22 cellular contexts compared by ENCODE assay signal in the genomic region with DNA sequence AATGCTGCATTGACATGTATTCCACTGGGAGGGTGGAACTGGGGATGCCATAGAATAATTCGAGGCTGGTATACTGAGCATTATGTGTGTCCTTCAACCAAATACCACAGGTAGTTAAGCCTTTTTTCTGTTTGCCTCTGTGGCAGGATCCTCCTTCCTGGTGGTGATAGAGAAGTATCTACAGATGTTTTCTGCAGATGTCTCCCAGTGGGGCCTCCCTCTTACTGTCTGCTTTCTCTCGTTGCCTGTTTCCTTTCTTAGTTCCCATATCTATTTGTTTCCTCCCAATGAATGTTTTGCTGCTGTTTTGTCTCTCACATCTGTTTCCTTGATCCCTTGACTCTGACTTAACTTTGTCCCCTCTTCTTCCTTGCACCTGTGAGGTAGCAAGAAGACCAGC.
DNase-seq lines count a peak whose midpoint lies in the region; ATAC-seq, FAIRE-seq and TF ChIP-seq lines count a peak whose summit lies in the region.
"Had no signal": no experiment of that assay in that cellular context is flagged by ENCODE, and none has a peak within 500 bp of the region (broad histone marks: within the 10 kb centered on the region; RNA-seq: fewer than 3 reads in every experiment).

No MANE protein-coding gene starts in this region.

- no TSS peak for BruUV-seq in A673 (replicated peaks; lab: Mats Ljungman, UMichigan)

- no peak overlapping the region for H3K9ac ChIP-seq in BLaER1 treated with 17β-estradiol and CSF1 and Interleukin-3, amounts not matched to agents 10 nM and 100 nM
- H3K9ac ChIP-seq in H1 (replicated peaks in 1 of 4; ENCODE audit: extremely low read depth in 1 of 4, low read depth in 3 of 4, low read length in 3 of 4): no peak overlapping the region
- H3K9ac ChIP-seq: GM23248 had no signal

- ATAC-seq in sciatic nerve (peak; percentile 64), WTC11 (no peak), GM21526 (IDR thresholded peaks at IDR 0.05; ENCODE audit: low FRiP score, unreplicated experiment) (no peak)
- ATAC-seq: HCT116, K562 had no signal

- H2BK15ac ChIP-seq in H1 (ENCODE audit: low read length): no peak overlapping the region

- no peaks in the 10 kb centered on the region for H3K36me3 ChIP-seq in BLaER1 treated with 17β-estradiol and CSF1 and Interleukin-3, amounts not matched to agents 10 nM and 100 nM
- H3K36me3 ChIP-seq in H1 (ENCODE audit: control insufficient read depth in 2 of 4, insufficient read depth in 4 of 4, low read length in 3 of 4) (no peaks in the 10 kb centered on the region), A673 (ENCODE audit: insufficient read depth, low read length, poor library complexity, severe bottlenecking) (no peaks in the 10 kb centered on the region)

- no peak for TF ChIP-seq RAD21 in H1 (IDR thresholded peaks at IDR 0.05 in 1 of 2, conservative IDR thresholded peaks at IDR 0.05 in 1 of 2; ENCODE audit: low read depth in 2 of 2, low read length in 2 of 2)

- H3K23ac ChIP-seq in H1 (ENCODE audit: insufficient read length): no peak overlapping the region

- H3K27me3 ChIP-seq in BLaER1 treated with 17β-estradiol and CSF1 and Interleukin-3, amounts not matched to agents 10 nM and 100 nM: no peaks in the 10 kb centered on the region
- no peaks in the 10 kb centered on the region for H3K27me3 ChIP-seq in H1 (replicated peaks in 1 of 4; ENCODE audit: control insufficient read depth in 3 of 4, extremely low read depth in 1 of 4, insufficient read depth in 3 of 4, low read length in 3 of 4)
- no peaks in the 10 kb centered on the region for H3K27me3 ChIP-seq in A673 (replicated peaks; ENCODE audit: insufficient read depth, low read depth, low read length, poor library complexity)

- H3K56ac ChIP-seq in H1 (replicated peaks; ENCODE audit: insufficient read length, low read depth, low read length): no peak overlapping the region

- no peak for TF ChIP-seq EP300 in H1 (IDR thresholded peaks at IDR 0.05; ENCODE audit: borderline replicate concordance in 1 of 2, low read depth in 2 of 2, low read length in 2 of 2)

- no peaks in the 10 kb centered on the region for H3K79me1 ChIP-seq in H1 (ENCODE audit: low read depth, low read length)

- no peak overlapping the region for H3K18ac ChIP-seq in H1 (ENCODE audit: extremely low read depth, low read length)

- FAIRE-seq in H1 (lab: Jason Lieb, UNC): no peak
- FAIRE-seq: H54, HTR-8/SVneo, K562 had no signal

- no peaks in the 10 kb centered on the region for H3K9me3 ChIP-seq in BLaER1 treated with 17β-estradiol and CSF1 and Interleukin-3, amounts not matched to agents 10 nM and 100 nM (replicated peaks in 1 of 11)
- H3K9me3 ChIP-seq in H1 (ENCODE audit: insufficient read depth in 2 of 2, low read depth in 1 of 2, low read length in 1 of 2) (no peaks in the 10 kb centered on the region), A673 (ENCODE audit: low read depth, low read length, poor library complexity, severe bottlenecking) (no peaks in the 10 kb centered on the region)
- H3K9me3 ChIP-seq: Caco-2 had no signal

- H3K4me1 ChIP-seq in BLaER1 treated with 17β-estradiol and CSF1 and Interleukin-3, amounts not matched to agents 10 nM and 100 nM: peaks cover 6 to 27% (median 18%) of the 10 kb centered on the region in 10 experiments; a peak in 18 of 20 replicates
- H3K4me1 ChIP-seq in H1 (replicated peaks in 1 of 4; ENCODE audit: control insufficient read depth in 3 of 4, insufficient read depth in 4 of 4, low read length in 3 of 4): no peaks in the 10 kb centered on the region
- no peaks in the 10 kb centered on the region for H3K4me1 ChIP-seq in A673 (ENCODE audit: insufficient read depth, low read length, poor library complexity, severe bottlenecking)
- H3K4me1 ChIP-seq: Caco-2 had no signal

- H3K79me2 ChIP-seq in H1 (ENCODE audit: control insufficient read depth in 1 of 2, insufficient read depth in 2 of 2, low read length in 2 of 2): no peaks in the 10 kb centered on the region

- H3K14ac ChIP-seq in H1 (ENCODE audit: insufficient read length): no peak overlapping the region

- DNase-seq in MV-4-11 (lab: John Stamatoyannopoulos, UW) (peak; percentile 5), H1 (ENCODE audit: low read depth in 1 of 2, low spot score in 2 of 2) (no peak), sciatic nerve (ENCODE audit: low spot score) (no peak), WTC11 (ENCODE audit: low spot score) (no peak), A673 (ENCODE audit: low spot score) (no peak)
- DNase-seq: 8988T; Caco-2; CD4-positive, alpha-beta T cell; DMS153; DMS79; GF-D8; GM23248; HFFc6; IMR-90 had no signal

- H3K4me2 ChIP-seq in BLaER1 treated with 17β-estradiol and CSF1 and Interleukin-3, amounts not matched to agents 10 nM and 100 nM: peak overlapping the region; percentile 24 to 60 (median 35); a peak in 18 of 22 replicates
- no peak overlapping the region for H3K4me2 ChIP-seq in H1 (ENCODE audit: insufficient read depth in 1 of 2, low read depth in 2 of 2, low read length in 2 of 2)

- H3K4me3 ChIP-seq in BLaER1 treated with 17β-estradiol and CSF1 and Interleukin-3, amounts not matched to agents 10 nM and 100 nM: no peak overlapping the region
- H3K4me3 ChIP-seq in H1 (ENCODE audit: extremely low read depth in 1 of 4, insufficient read depth in 2 of 4, low read depth in 3 of 4, low read length in 4 of 4): no peak overlapping the region
- H3K4me3 ChIP-seq in A673 (ENCODE audit: low read depth, low read length, poor library complexity, severe bottlenecking): no peak overlapping the region
- H3K4me3 ChIP-seq: GM23248, K562 had no signal

- no peak overlapping the region; a peak in 2 of 22 replicates for H3K27ac ChIP-seq in BLaER1 treated with 17β-estradiol and CSF1 and Interleukin-3, amounts not matched to agents 10 nM and 100 nM
- H3K27ac ChIP-seq in H1 (ENCODE audit: low read depth, low read length) (no peak overlapping the region), A673 (ENCODE audit: low read depth, low read length, poor library complexity, severe bottlenecking) (no peak overlapping the region)
- H3K27ac ChIP-seq: C4-2B, GM23248 had no signal

- 85% methylated on average over 2 of the region's 2 CpGs; no CpG with 5 or more reads in 1 of the 2 experiments for WGBS in H1 (ENCODE audit: extremely low coverage in 1 of 2, insufficient coverage in 1 of 2, insufficient read length in 1 of 2, insufficient replicate concordance in 2 of 2, low coverage in 1 of 2, low lambda C conversion rate in 2 of 2, missing lambda C conversion rate in 1 of 2), 2 experiments

- H3K4ac ChIP-seq in H1 (replicated peaks; ENCODE audit: insufficient read length, low read depth, low read length): no peak overlapping the region

- H2AK5ac ChIP-seq in H1 (ENCODE audit: low read depth, low read length): no peak overlapping the region

- POLR2A ChIA-PET in H1 (lab: Charles Lee; ENCODE audit: partially characterized antibody) (no interaction called here), WTC11 (lab: Charles Lee) (no interaction called here), A673 (lab: Charles Lee; ENCODE audit: low non-redundant PET) (no interaction called here)

- intact Hi-C loops in sciatic nerve (cut with DNase I) (no loop called here), A673 (cut with micrococcal nuclease; ENCODE audit: unreplicated experiment) (no loop called here)

- H3K4me1 Mint-ChIP-seq in WTC11: no peaks in the 10 kb centered on the region
- H3K4me1 Mint-ChIP-seq: B cell had no signal

- no peak overlapping the region for H4K5ac ChIP-seq in H1 (ENCODE audit: insufficient read length, low read depth, low read length)

- H2BK20ac ChIP-seq in H1 (ENCODE audit: low read length): no peak overlapping the region

- H4K20me1 ChIP-seq in BLaER1 treated with 17β-estradiol and CSF1 and Interleukin-3, amounts not matched to agents 10 nM and 100 nM: no peaks in the 10 kb centered on the region
- H4K20me1 ChIP-seq in H1 (replicated peaks in 1 of 2; ENCODE audit: control insufficient read depth in 1 of 2, insufficient read depth in 2 of 2, low read length in 2 of 2): no peaks in the 10 kb centered on the region

- TF ChIP-seq POLR2A in H1 (IDR thresholded peaks at IDR 0.05; ENCODE audit: control extremely low read depth in 1 of 2, low read depth in 2 of 2, low read length in 2 of 2): no peak

- no peaks in the 10 kb centered on the region for H3K27me3 Mint-ChIP-seq in WTC11 (ENCODE audit: low read depth)
- H3K27me3 Mint-ChIP-seq: B cell; CD4-positive, alpha-beta T cell had no signal

- no peaks in the 10 kb centered on the region for H3K36me3 Mint-ChIP-seq in WTC11

- no peak overlapping the region for H3K4me3 Mint-ChIP-seq in WTC11
- H3K4me3 Mint-ChIP-seq: B cell; CD4-positive, alpha-beta T cell; HFFc6 had no signal

- peak overlapping the region; percentile 10; the same call in 1 of the 2 replicates for H2AFZ ChIP-seq in H1 (ENCODE audit: low read length)
- H2AFZ ChIP-seq: GM23248 had no signal

- no peak overlapping the region for H4K8ac ChIP-seq in H1 (ENCODE audit: extremely low read depth, insufficient read depth, low read length)

- TF ChIP-seq CTCF in H1 (IDR thresholded peaks at IDR 0.05; ENCODE audit: control extremely low read depth in 1 of 3, insufficient read depth in 1 of 3, low read depth in 1 of 3, low read length in 3 of 3) (no peak), WTC11 (IDR thresholded peaks at IDR 0.05) (no peak), A673 (conservative IDR thresholded peaks at IDR 0.05; ENCODE audit: low read depth, low read length) (no peak)

- no peaks in the 10 kb centered on the region for H3K9me3 Mint-ChIP-seq in WTC11
- H3K9me3 Mint-ChIP-seq: HFFc6 had no signal

- no peak overlapping the region for H2BK120ac ChIP-seq in H1 (replicated peaks; ENCODE audit: low read depth, low read length)

- no peaks in the 10 kb centered on the region for H3K23me2 ChIP-seq in H1 (ENCODE audit: low read depth, low read length)

- no peak overlapping the region for H3K27ac Mint-ChIP-seq in WTC11
- H3K27ac Mint-ChIP-seq: B cell; CD4-positive, alpha-beta T cell; HFFc6 had no signal

- H4K91ac ChIP-seq in H1 (replicated peaks; ENCODE audit: insufficient read length, low read length): no peak overlapping the region

- H2BK12ac ChIP-seq in H1 (ENCODE audit: low read depth, low read length): no peak overlapping the region

- no peak overlapping the region for H2BK5ac ChIP-seq in H1 (ENCODE audit: low read depth, low read length)

- CTCF ChIA-PET in H1 (lab: Charles Lee; ENCODE audit: partially characterized antibody) (interaction anchor here (0.6 kb wide), 2 partner anchors 45 to 243 kb away, joined by 3 read pairs; no protein-coding TSS in a partner anchor), WTC11 (lab: Charles Lee) (no interaction called here), A673 (lab: Charles Lee) (no interaction called here)

TF ChIP-seq in H1, 55 proteins besides CTCF, POLR2A, EP300 and RAD21 (continues in another document):
- TF ChIP-seq PHF8 (conservative IDR thresholded peaks at IDR 0.05; ENCODE audit: low read depth, low read length) (no peak), SP1 (IDR thresholded peaks at IDR 0.05; ENCODE audit: low read depth, low read length) (no peak), NRF1 (IDR thresholded peaks at IDR 0.05; ENCODE audit: low read depth, low read length) (no peak), ASH2L (IDR thresholded peaks at IDR 0.05; ENCODE audit: low read length) (no peak)

TF ChIP-seq in WTC11, 78 proteins besides CTCF, POLR2A, EP300 and RAD21 (continues in another document):
- no peak for TF ChIP-seq ZNF396 (CRISPR knock-in tag; IDR thresholded peaks at IDR 0.05; ENCODE audit: borderline replicate concordance)

Comparison
In these comparisons a context has a peak if more than half of its experiments do, and no peak if none do; other contexts are left out.
1. H3K4me2 ChIP-seq: peak in BLaER1 treated with 17β-estradiol and CSF1 and Interleukin-3, amounts not matched to agents 10 nM and 100 nM (11 of 11); none in H1 (0 of 2).